In the genomic region with DNA sequence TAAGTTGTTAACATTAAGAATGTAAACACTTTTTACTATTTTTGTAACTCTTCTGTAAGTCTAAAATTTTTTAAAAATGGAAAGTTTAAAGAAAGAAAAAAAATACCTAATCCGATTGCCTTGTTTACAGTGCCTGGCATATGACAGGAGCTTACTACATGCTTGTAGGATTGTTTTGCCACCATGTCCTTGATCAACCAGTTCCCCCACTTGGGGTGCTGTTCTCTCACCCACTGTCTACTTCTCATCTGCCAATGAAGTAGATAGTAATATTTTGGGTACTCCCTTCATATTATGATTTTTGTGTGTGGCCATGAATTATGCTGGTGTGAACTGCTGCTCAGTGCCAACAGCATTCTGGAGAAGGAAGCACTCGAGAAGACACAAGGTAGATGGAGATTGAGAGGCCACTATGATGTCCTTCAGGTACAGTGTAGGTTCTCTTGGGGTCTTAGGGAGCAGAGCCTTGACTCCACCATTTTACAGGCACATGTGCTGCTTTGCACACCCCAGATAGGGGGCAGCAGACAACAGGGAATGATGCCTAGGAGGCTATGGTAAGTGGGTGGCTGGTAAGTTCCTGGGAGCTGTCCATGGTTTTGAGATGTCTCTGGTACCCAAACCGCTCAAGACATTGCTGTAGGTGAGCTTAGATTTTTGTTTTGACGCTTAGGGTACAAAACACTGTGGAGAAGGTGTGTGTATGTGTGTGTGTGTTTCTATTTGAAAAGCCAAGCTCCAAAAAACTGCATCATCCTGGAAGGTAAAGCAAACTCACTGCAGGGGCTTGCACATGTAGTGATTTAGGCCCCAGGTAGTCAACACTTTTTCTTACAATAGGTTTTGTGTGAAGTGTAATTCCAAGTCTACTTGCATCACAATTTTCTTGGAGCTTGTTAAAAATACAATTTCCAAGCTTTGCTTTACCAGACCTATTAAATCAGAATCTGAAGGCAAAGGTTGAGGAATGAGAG, we compare ENCODE assay signal across 9 cellular contexts.
A peak's percentile ranks its signal among the peaks of the same experiment; 100 is the strongest.
DNase-seq lines count a peak whose midpoint lies in the region; ATAC-seq, FAIRE-seq and TF ChIP-seq lines count a peak whose summit lies in the region.
"Had no signal": no experiment of that assay in that cellular context is flagged by ENCODE, and none has a peak within 500 bp of the region (broad histone marks: within the 10 kb centered on the region; RNA-seq: fewer than 3 reads in every experiment).

No MANE protein-coding gene starts in this region.

- H3K4me3 Mint-ChIP-seq in immature natural killer cell: no peak overlapping the region

- H3K27me3 ChIP-seq in OCI-LY3 (ENCODE audit: low read depth, low read length): peaks cover 8% of the 10 kb centered on the region; the same call in 1 of the 2 replicates
- peaks cover 0 to 8% (median 0%) of the 10 kb centered on the region in 45 donors for H3K27me3 ChIP-seq in dorsolateral prefrontal cortex
- no peaks in the 10 kb centered on the region for H3K27me3 ChIP-seq in pancreas
- H3K27me3 ChIP-seq: neutrophil had no signal

- H3K4me1 ChIP-seq in OCI-LY3 (ENCODE audit: low read length): no peaks in the 10 kb centered on the region
- no peaks in the 10 kb centered on the region for H3K4me1 ChIP-seq in pancreas

- H3K27ac ChIP-seq in OCI-LY3 (ENCODE audit: low read length) (no peak overlapping the region), dorsolateral prefrontal cortex (no peak overlapping the region), pancreas (no peak overlapping the region)
- H3K27ac ChIP-seq: neutrophil had no signal

- intact Hi-C loops in dorsolateral prefrontal cortex (cut with DNase I) (loop anchor here in 1 of 2 donors (10.0 kb wide), 1 partner anchor 610 kb away; no protein-coding TSS in a partner anchor), pancreas (cut with DNase I) (loop anchor here in 1 of 3 donors (10.0 kb wide), 1 partner anchor 740 kb away; no protein-coding TSS in a partner anchor)

- no peak overlapping the region for H3K27ac Mint-ChIP-seq in immature natural killer cell

- TF ChIP-seq CTCF in OCI-LY3 (IDR thresholded peaks at IDR 0.05; ENCODE audit: low read depth, low read length) (peak; percentile 94), dorsolateral prefrontal cortex (IDR thresholded peaks at IDR 0.05 in 54 of 56, conservative IDR thresholded peaks at IDR 0.05 in 2 of 56; ENCODE audit: low read depth in 1 of 56, partially characterized antibody in 56 of 56) (peak in 41 of 56 donors; percentile 10 to 59 (median 35)), pancreas (IDR thresholded peaks at IDR 0.05) (peak; percentile 18 to 63 (median 24))

- H3K4me1 Mint-ChIP-seq in immature natural killer cell: no peaks in the 10 kb centered on the region

- no peak overlapping the region for H3K4me3 ChIP-seq in OCI-LY3 (ENCODE audit: low read length)
- no peak overlapping the region for H3K4me3 ChIP-seq in dorsolateral prefrontal cortex
- no peak overlapping the region for H3K4me3 ChIP-seq in pancreas

- H3K9me3 ChIP-seq in OCI-LY3 (ENCODE audit: insufficient read depth, low read length): no peaks in the 10 kb centered on the region
- no peaks in the 10 kb centered on the region for H3K9me3 ChIP-seq in pancreas
- H3K9me3 ChIP-seq: neutrophil had no signal

- FAIRE-seq in pancreas (lab: Jason Lieb, UNC): no peak

- DNase-seq in NCI-H2171 treated with DMSO at 0.1 percent for 48 hours (lab: John Stamatoyannopoulos, UW): peak; percentile 5
- no peak for DNase-seq in NCI-H2171 (lab: John Stamatoyannopoulos, UW)
- peak; percentile 56 for DNase-seq in HK-2 (ENCODE audit: unreplicated experiment)
- no peak for DNase-seq in dorsolateral prefrontal cortex
- peak in 4 of 6 donors; percentile 33 to 60 (median 56) for DNase-seq in pancreas
- no peak for DNase-seq in immature natural killer cell

- H3K36me3 ChIP-seq in OCI-LY3 (replicated peaks; ENCODE audit: low read depth, low read length): no peaks in the 10 kb centered on the region
- no peaks in the 10 kb centered on the region for H3K36me3 ChIP-seq in pancreas
- H3K36me3 ChIP-seq: neutrophil had no signal

- no peaks in the 10 kb centered on the region for H3K79me2 ChIP-seq in OCI-LY3 (ENCODE audit: low read length)

- no peak overlapping the region for H3K4me2 ChIP-seq in OCI-LY3 (ENCODE audit: low read length)

- 22 to 23% methylated on average over 4 of the region's 4 CpGs for WGBS in pancreas, 2 donors

- H3K9me3 Mint-ChIP-seq in immature natural killer cell: peaks cover 0 to 12% (median 2%) of the 10 kb centered on the region in 6 donors

- H2AFZ ChIP-seq in OCI-LY3 (ENCODE audit: low read depth, low read length): no peak overlapping the region

- H3K27me3 Mint-ChIP-seq in immature natural killer cell (ENCODE audit: low read depth in 3 of 3): peaks cover 0 to 4% (median 0%) of the 10 kb centered on the region in 3 donors

- H3K36me3 Mint-ChIP-seq in immature natural killer cell: no peaks in the 10 kb centered on the region

- H3K9ac ChIP-seq in OCI-LY3 (ENCODE audit: low read length): no peak overlapping the region

- peaks cover 5% of the 10 kb centered on the region; the same call in 1 of the 2 replicates for H4K20me1 ChIP-seq in OCI-LY3 (ENCODE audit: insufficient read depth, low read length)

- ATAC-seq in pancreas (peak in 3 of 4 donors; percentile 78 to 96 (median 82)), GM18861 (IDR thresholded peaks at IDR 0.05; ENCODE audit: unreplicated experiment) (no peak)

Comparison
In these comparisons a context has a peak if more than half of its experiments do, and no peak if none do; other contexts are left out.
1. DNase-seq: peak in NCI-H2171 treated with DMSO at 0.1 percent for 48 hours (single experiment), HK-2 (single experiment) and pancreas (4 of 6); none in NCI-H2171 (single experiment), dorsolateral prefrontal cortex (0 of 10) and immature natural killer cell (0 of 3).
2. CTCF ChIP-seq: peak in every context shown above with its lines; median percentile 94 in OCI-LY3; 35 in dorsolateral prefrontal cortex; 24 in pancreas.